In genomic region chr2:151261977-151262291, GRCh38 we compare ENCODE assay signal across 8 cellular contexts. TPM values are rescaled to one million over a fixed set of nuclear protein-coding genes. Genes with fewer than 3 reads are reported as not detected.
DNase-seq lines count a peak whose midpoint lies in the region; ATAC-seq and TF ChIP-seq lines count a peak whose summit lies in the region.

No MANE protein-coding gene starts in this region.

- peak overlapping the region; percentile 97 for H3K27ac Mint-ChIP-seq in activated CD8-positive, alpha-beta memory T cell treated with anti-CD3 and anti-CD28 coated beads, Interleukin-2, amount 10 ng/mL, durations not matched to agents 7 days and 5 days

- CTCF ChIA-PET in activated CD8-positive, alpha-beta memory T cell treated with anti-CD3 and anti-CD28 coated beads, Interleukin-2, amount 10 ng/mL, durations not matched to agents 7 days and 5 days (lab: Charles Lee): interaction anchor here (1.1 to 2.2 kb wide), 3 partner anchors 8 to 28 kb away, joined by 3 to 12 read pairs (median 7); partner anchors contain the start of gene NMI

- TF ChIP-seq CTCF in ascending aorta (IDR thresholded peaks at IDR 0.05) (no peak), right lobe of liver (IDR thresholded peaks at IDR 0.05) (no peak), tibial artery (IDR thresholded peaks at IDR 0.05) (no peak)

- peaks cover 24% of the 10 kb centered on the region for H3K4me1 Mint-ChIP-seq in activated CD8-positive, alpha-beta memory T cell treated with anti-CD3 and anti-CD28 coated beads, Interleukin-2, amount 10 ng/mL, durations not matched to agents 7 days and 5 days

- peak overlapping the region; percentile 87 to 96 for H3K27ac ChIP-seq in ascending aorta
- peak overlapping the region; percentile 89 to 97 (median 96) for H3K27ac ChIP-seq in right lobe of liver
- peak overlapping the region; percentile 92 to 97 for H3K27ac ChIP-seq in tibial artery

- no peak for DNase-seq in activated CD8-positive, alpha-beta memory T cell treated with anti-CD3 and anti-CD28 coated beads, Interleukin-2, amount 10 ng/mL, durations not matched to agents 7 days and 5 days
- DNase-seq in activated CD8-positive, alpha-beta memory T cell treated with anti-CD3 and anti-CD28 coated beads, Interleukin-2, amount 50 U/mL, for 4 hours: no peak
- DNase-seq in ascending aorta (ENCODE audit: low spot score in 2 of 2) (no peak), right lobe of liver (no peak), tibial artery (no peak), SKM-1 treated with dmso at 0.1 percent for 144 hours (lab: John Stamatoyannopoulos, UW; ENCODE audit: unreplicated experiment) (no peak)
- DNase-seq in stimulated activated CD4-positive, alpha-beta T cell treated with anti-CD3 and anti-CD28 coated beads, Interleukin-2, amount 100 ng/mL, for 24 hours: no peak

- H3K36me3 ChIP-seq in ascending aorta (no peaks in the 10 kb centered on the region), right lobe of liver (no peaks in the 10 kb centered on the region), tibial artery (no peaks in the 10 kb centered on the region)

- WGBS in right lobe of liver (ENCODE audit: insufficient coverage, low coverage, low lambda C conversion rate, missing lambda C conversion rate): under 1% methylated on average over 9 of the region's 9 CpGs

- no peaks in the 10 kb centered on the region for H3K9me3 Mint-ChIP-seq in activated CD8-positive, alpha-beta memory T cell treated with anti-CD3 and anti-CD28 coated beads, Interleukin-2, amount 10 ng/mL, durations not matched to agents 7 days and 5 days (ENCODE audit: low read depth)

- no peaks in the 10 kb centered on the region for H3K27me3 Mint-ChIP-seq in activated CD8-positive, alpha-beta memory T cell treated with anti-CD3 and anti-CD28 coated beads, Interleukin-2, amount 10 ng/mL, durations not matched to agents 7 days and 5 days

- H3K9me3 ChIP-seq in ascending aorta: no peaks in the 10 kb centered on the region
- no peaks in the 10 kb centered on the region for H3K9me3 ChIP-seq in right lobe of liver
- H3K9me3 ChIP-seq in tibial artery: no peaks in the 10 kb centered on the region

- H3K4me1 ChIP-seq in ascending aorta: peaks cover 0 to 13% of the 10 kb centered on the region in 2 donors
- peaks cover 0 to 32% (median 8%) of the 10 kb centered on the region in 4 donors for H3K4me1 ChIP-seq in right lobe of liver
- H3K4me1 ChIP-seq in tibial artery: peaks cover 0 to 32% (median 7%) of the 10 kb centered on the region in 4 donors

- H3K36me3 Mint-ChIP-seq in activated CD8-positive, alpha-beta memory T cell treated with anti-CD3 and anti-CD28 coated beads, Interleukin-2, amount 10 ng/mL, durations not matched to agents 7 days and 5 days: peaks cover 8% of the 10 kb centered on the region

- peak overlapping the region; percentile 82 for H3K4me3 Mint-ChIP-seq in activated CD8-positive, alpha-beta memory T cell treated with anti-CD3 and anti-CD28 coated beads, Interleukin-2, amount 10 ng/mL, durations not matched to agents 7 days and 5 days

- peak; percentile 5 for ATAC-seq in activated CD8-positive, alpha-beta memory T cell treated with anti-CD3 and anti-CD28 coated beads, Interleukin-2, amount 10 ng/mL, durations not matched to agents 7 days and 5 days
- ATAC-seq in right lobe of liver (no peak), HG03139 (IDR thresholded peaks at IDR 0.05; ENCODE audit: unreplicated experiment) (no peak)

- H3K4me3 ChIP-seq in ascending aorta (peak overlapping the region; percentile 75 to 84), right lobe of liver (peak overlapping the region; percentile 78 to 93 (median 82)), tibial artery (peak overlapping the region; percentile 76 to 98)

- intact Hi-C loops in ascending aorta (cut with DNase I) (loop anchor here (1.0 to 10.0 kb wide), 5 partner anchors 27 to 1927 kb away; partner anchors contain the start of genes LYPD6, MMADHC and NMI), right lobe of liver (cut with DNase I) (no loop called here), tibial artery (cut with DNase I; ENCODE audit: low total_unique reads) (loop anchor here (10.0 kb wide), 1 partner anchor 153 kb away; no protein-coding TSS in a partner anchor)

- TF ChIP-seq POLR2A in right lobe of liver (IDR thresholded peaks at IDR 0.05): no peak

- H3K27me3 ChIP-seq in ascending aorta: no peaks in the 10 kb centered on the region
- no peaks in the 10 kb centered on the region for H3K27me3 ChIP-seq in right lobe of liver
- H3K27me3 ChIP-seq in tibial artery: no peaks in the 10 kb centered on the region

RNA-seq across cellular contexts. Expression of gene RBM43, which starts 0.3 kb away (rescaled TPM):
- total RNA-seq in activated CD8-positive, alpha-beta memory T cell treated with anti-CD3 and anti-CD28 coated beads, Interleukin-2, amount 10 ng/mL, durations not matched to agents 7 days and 5 days: 1 to 10 TPM; 5.1 to 8.3 TPM
- total RNA-seq in ascending aorta (0.96 TPM), right lobe of liver (1 to 10 TPM; 2.2 to 4.2 (median 3.3) TPM)

RNA-seq across cellular contexts. Expression of gene NMI, which starts 27.5 kb away (rescaled TPM):
- total RNA-seq in activated CD8-positive, alpha-beta memory T cell treated with anti-CD3 and anti-CD28 coated beads, Interleukin-2, amount 10 ng/mL, durations not matched to agents 7 days and 5 days: 10 to 100 TPM; 63.9 to 73.0 TPM
- 9.9 TPM for total RNA-seq in ascending aorta
- 10 to 100 TPM in 3 of 6 experiments, 1 to 10 TPM in 3; 7.2 to 14.2 (median 10.2) TPM for total RNA-seq in right lobe of liver

Comparison
In these comparisons a context has a peak if more than half of its experiments do, and no peak if none do; other contexts are left out.
1. intact Hi-C loops: an anchor here in ascending aorta (1.0 to 10.0 kb wide) and tibial artery (10.0 kb wide); none called in right lobe of liver.